ENCODE assay signal across 1 cellular context in genomic region chr11:61795459-61795858, GRCh38.
A peak's percentile ranks its signal among the peaks of the same experiment; 100 is the strongest.
TF ChIP-seq lines count a peak whose summit lies in the region.

No MANE protein-coding gene starts in this region.

TF ChIP-seq in K562, 482 proteins besides CTCF, POLR2A, EP300 and RAD21:
- TF ChIP-seq POLR2G (IDR thresholded peaks at IDR 0.05; ENCODE audit: low read depth, low read length) (peak; percentile 51; the same call in 1 of the 2 replicates), RBFOX2 (IDR thresholded peaks at IDR 0.05; ENCODE audit: low read depth, low read length) (peak; percentile 51; the same call in 1 of the 2 replicates), RBM22 (IDR thresholded peaks at IDR 0.05; ENCODE audit: low read depth, low read length, poor library complexity, severe bottlenecking) (no peak), TEAD2 (tag; IDR thresholded peaks at IDR 0.05) (no peak)
